ENCODE assay signal across 19 cellular contexts in genomic region chr10:1567152-1567551, GRCh38.
A peak's percentile ranks its signal among the peaks of the same experiment; 100 is the strongest.
DNase-seq lines count a peak whose midpoint lies in the region; ATAC-seq and TF ChIP-seq lines count a peak whose summit lies in the region.
"Had no signal": no experiment of that assay in that cellular context is flagged by ENCODE, and none has a peak within 500 bp of the region (broad histone marks: within the 10 kb centered on the region; RNA-seq: fewer than 3 reads in every experiment).

No MANE protein-coding gene starts in this region.

- H2BK5ac ChIP-seq in neuronal stem cell (ENCODE audit: low read length) = no peak overlapping the region

- no peak overlapping the region for H3K18ac ChIP-seq in neuronal stem cell (ENCODE audit: low read length)

- H3K4me1 ChIP-seq in neuronal stem cell (ENCODE audit: control insufficient read depth in 2 of 2, insufficient read depth in 1 of 2, low read depth in 1 of 2, low read length in 2 of 2) = peaks cover 0 to 7% of the 10 kb centered on the region in 2 donors
- no peaks in the 10 kb centered on the region for H3K4me1 ChIP-seq in upper lobe of right lung
- H3K4me1 ChIP-seq: Caco-2, HAP-1 had no signal

- WGBS in neuronal stem cell (ENCODE audit: extremely low coverage in 2 of 2, insufficient read length in 2 of 2, insufficient replicate concordance in 1 of 2), 2 donors = no CpG with 5 or more reads among the region's 7 CpGs

- H3K36me3 ChIP-seq in neuronal stem cell (replicated peaks in 1 of 2; ENCODE audit: control insufficient read depth in 2 of 2, insufficient read depth in 2 of 2, low read length in 2 of 2) (no peaks in the 10 kb centered on the region), upper lobe of right lung (no peaks in the 10 kb centered on the region)
- H3K36me3 ChIP-seq: BLaER1, HAP-1 had no signal

- peaks cover 3% of the 10 kb centered on the region for H3K79me1 ChIP-seq in neuronal stem cell (ENCODE audit: low read depth, low read length)

- intact Hi-C loops in upper lobe of right lung (cut with DNase I) = no loop called here

- H2AK5ac ChIP-seq in neuronal stem cell (ENCODE audit: low read depth, low read length) = peak overlapping the region; percentile 3

- no peak for TF ChIP-seq CTCF in chondrocyte (IDR thresholded peaks at IDR 0.05)
- TF ChIP-seq CTCF in upper lobe of right lung (IDR thresholded peaks at IDR 0.05) = no peak

- H3K9me3 ChIP-seq in neuronal stem cell (replicated peaks in 1 of 2; ENCODE audit: control insufficient read depth in 2 of 2, insufficient read depth in 1 of 2, low read depth in 1 of 2, low read length in 2 of 2) = peaks cover 0 to 2% of the 10 kb centered on the region in 2 donors
- H3K9me3 ChIP-seq in upper lobe of right lung = no peaks in the 10 kb centered on the region
- H3K9me3 ChIP-seq: BLaER1, Caco-2, HAP-1 had no signal

- CTCF ChIA-PET in activated CD4-positive, alpha-beta T cell treated with anti-CD3 and anti-CD28 coated beads, Interleukin-2, amount 10 ng/mL, durations not matched to agents 7 days and 5 days (lab: Charles Lee) = no interaction called here

- no peak overlapping the region for H3K27ac Mint-ChIP-seq in chondrocyte (ENCODE audit: unreplicated experiment)
- H3K27ac Mint-ChIP-seq in activated CD4-positive, alpha-beta T cell treated with anti-CD3 and anti-CD28 coated beads, Interleukin-2, amount 10 ng/mL, durations not matched to agents 7 days and 5 days = no peak overlapping the region
- H3K27ac Mint-ChIP-seq: B cell; CD4-positive, CD25-positive, alpha-beta regulatory T cell; CD8-positive, alpha-beta T cell; HFFc6 had no signal

- no peak overlapping the region for H3K14ac ChIP-seq in neuronal stem cell (ENCODE audit: low read length)

- H3K4me3 ChIP-seq in neuronal stem cell (ENCODE audit: low read length in 2 of 2) (no peak overlapping the region), upper lobe of right lung (no peak overlapping the region)
- H3K4me3 ChIP-seq: BLaER1, HAP-1 had no signal

- H2BK15ac ChIP-seq in neuronal stem cell (ENCODE audit: low read length) = no peak overlapping the region

- H3K27me3 ChIP-seq in neuronal stem cell (ENCODE audit: control insufficient read depth in 3 of 3, insufficient read depth in 3 of 3, low read depth in 1 of 3, low read length in 3 of 3) = no peaks in the 10 kb centered on the region
- no peaks in the 10 kb centered on the region for H3K27me3 ChIP-seq in upper lobe of right lung
- H3K27me3 ChIP-seq: BLaER1 had no signal

- H2BK12ac ChIP-seq in neuronal stem cell (ENCODE audit: low read length) = no peak overlapping the region

- no peaks in the 10 kb centered on the region for H3K9me3 Mint-ChIP-seq in chondrocyte (ENCODE audit: low read depth)
- H3K9me3 Mint-ChIP-seq in activated CD4-positive, alpha-beta T cell treated with anti-CD3 and anti-CD28 coated beads, Interleukin-2, amount 10 ng/mL, durations not matched to agents 7 days and 5 days = peaks cover 3% of the 10 kb centered on the region
- H3K9me3 Mint-ChIP-seq: CD8-positive, alpha-beta T cell had no signal

- no peaks in the 10 kb centered on the region for H3K4me1 Mint-ChIP-seq in chondrocyte (ENCODE audit: low read depth)
- no peaks in the 10 kb centered on the region for H3K4me1 Mint-ChIP-seq in activated CD4-positive, alpha-beta T cell treated with anti-CD3 and anti-CD28 coated beads, Interleukin-2, amount 10 ng/mL, durations not matched to agents 7 days and 5 days
- H3K4me1 Mint-ChIP-seq: CD4-positive, CD25-positive, alpha-beta regulatory T cell had no signal

- H3K4me2 ChIP-seq in neuronal stem cell (ENCODE audit: insufficient read depth, low read length, poor library complexity, severe bottlenecking) = no peak overlapping the region

- no peak overlapping the region for H3K9ac ChIP-seq in neuronal stem cell (ENCODE audit: low read depth, low read length, poor library complexity)
- H3K9ac ChIP-seq: BLaER1 had no signal

- H2BK120ac ChIP-seq in neuronal stem cell (ENCODE audit: low read depth, low read length) = no peak overlapping the region

- POLR2A ChIA-PET in activated CD4-positive, alpha-beta T cell treated with anti-CD3 and anti-CD28 coated beads, Interleukin-2, amount 10 ng/mL, durations not matched to agents 7 days and 5 days (lab: Charles Lee) = no interaction called here

- no peak overlapping the region for H2AFZ ChIP-seq in neuronal stem cell (ENCODE audit: low read length)

- peaks cover 30% of the 10 kb centered on the region for H3K27me3 Mint-ChIP-seq in chondrocyte (ENCODE audit: low read depth)
- H3K27me3 Mint-ChIP-seq in activated CD4-positive, alpha-beta T cell treated with anti-CD3 and anti-CD28 coated beads, Interleukin-2, amount 10 ng/mL, durations not matched to agents 7 days and 5 days = peaks cover 2% of the 10 kb centered on the region
- H3K27me3 Mint-ChIP-seq: CD4-positive, CD25-positive, alpha-beta regulatory T cell had no signal

- no peak overlapping the region for H3K4me3 Mint-ChIP-seq in chondrocyte (ENCODE audit: unreplicated experiment)
- H3K4me3 Mint-ChIP-seq in activated CD4-positive, alpha-beta T cell treated with anti-CD3 and anti-CD28 coated beads, Interleukin-2, amount 10 ng/mL, durations not matched to agents 7 days and 5 days = no peak overlapping the region
- H3K4me3 Mint-ChIP-seq: B cell; CD4-positive, CD25-positive, alpha-beta regulatory T cell; CD8-positive, alpha-beta T cell; HFFc6 had no signal

- H4K91ac ChIP-seq in neuronal stem cell (ENCODE audit: low read depth, low read length, poor library complexity) = no peak overlapping the region

- ATAC-seq in upper lobe of right lung = no peak
- ATAC-seq: CD8-positive, alpha-beta T cell had no signal

- no peak overlapping the region for H3K4ac ChIP-seq in neuronal stem cell (ENCODE audit: low read length)

- H3K23ac ChIP-seq in neuronal stem cell (ENCODE audit: low read depth, low read length, poor library complexity) = no peak overlapping the region

- H3K27ac ChIP-seq in neuronal stem cell (replicated peaks; ENCODE audit: low read length) (no peak overlapping the region), upper lobe of right lung (no peak overlapping the region)
- H3K27ac ChIP-seq: 22Rv1, BLaER1, C4-2B had no signal

- no peak overlapping the region for H4K8ac ChIP-seq in neuronal stem cell (ENCODE audit: low read depth, low read length)

- DNase-seq in DMS79 treated with DMSO at 0.1 percent for 48 hours (lab: John Stamatoyannopoulos, UW) = peak; percentile 34
- DNase-seq in DMS79 (lab: John Stamatoyannopoulos, UW) = no peak
- peak; percentile 55 for DNase-seq in chondrocyte (ENCODE audit: low spot score)
- DNase-seq in neuronal stem cell (ENCODE audit: low spot score) = no peak
- DNase-seq in upper lobe of right lung = peak; percentile 37
- DNase-seq in activated CD4-positive, alpha-beta T cell treated with anti-CD3 and anti-CD28 coated beads, Interleukin-2, amount 10 ng/mL, durations not matched to agents 7 days and 5 days = no peak
- no peak for DNase-seq in activated CD4-positive, alpha-beta T cell treated with anti-CD3 and anti-CD28 coated beads, Interleukin-2, amount 50 U/mL, for 48 hours
- DNase-seq: CD4-positive, CD25-positive, alpha-beta regulatory T cell; CD8-positive, alpha-beta T cell; DMS153; GF-D8; GOT3; HFFc6 had no signal

- no peaks in the 10 kb centered on the region for H3K36me3 Mint-ChIP-seq in chondrocyte (ENCODE audit: low read depth)
- H3K36me3 Mint-ChIP-seq in activated CD4-positive, alpha-beta T cell treated with anti-CD3 and anti-CD28 coated beads, Interleukin-2, amount 10 ng/mL, durations not matched to agents 7 days and 5 days (ENCODE audit: low read depth) = no peaks in the 10 kb centered on the region
- H3K36me3 Mint-ChIP-seq: CD4-positive, CD25-positive, alpha-beta regulatory T cell; CD8-positive, alpha-beta T cell had no signal

Comparison
In these comparisons a context has a peak if more than half of its experiments do, and no peak if none do; other contexts are left out.
1. DNase-seq: peak in DMS79 treated with DMSO at 0.1 percent for 48 hours (single experiment), chondrocyte (single experiment) and upper lobe of right lung (single experiment); none in DMS79 (single experiment), neuronal stem cell (single experiment), activated CD4-positive, alpha-beta T cell treated with anti-CD3 and anti-CD28 coated beads, Interleukin-2, amount 10 ng/mL, durations not matched to agents 7 days and 5 days (single experiment) and activated CD4-positive, alpha-beta T cell treated with anti-CD3 and anti-CD28 coated beads, Interleukin-2, amount 50 U/mL, for 48 hours (0 of 2).